Comparison of ENCODE assay signal across 1 cellular context in genomic region chr1:85447000-85447943, GRCh38.
TF ChIP-seq lines count a peak whose summit lies in the region.

No MANE protein-coding gene starts in this region.

TF ChIP-seq in liver, 16 proteins besides CTCF, POLR2A, EP300 and RAD21 (continued from another document):
- TF ChIP-seq, protein P1, sequence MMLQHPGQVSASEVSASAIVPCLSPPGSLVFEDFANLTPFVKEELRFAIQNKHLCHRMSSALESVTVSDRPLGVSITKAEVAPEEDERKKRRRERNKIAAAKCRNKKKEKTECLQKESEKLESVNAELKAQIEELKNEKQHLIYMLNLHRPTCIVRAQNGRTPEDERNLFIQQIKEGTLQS (IDR thresholded peaks at IDR 0.05) = peak; percentile 13
TF ChIP-seq in liver: peak in this region for 9.
